ENCODE assay signal across 8 cellular contexts in the genomic region with DNA sequence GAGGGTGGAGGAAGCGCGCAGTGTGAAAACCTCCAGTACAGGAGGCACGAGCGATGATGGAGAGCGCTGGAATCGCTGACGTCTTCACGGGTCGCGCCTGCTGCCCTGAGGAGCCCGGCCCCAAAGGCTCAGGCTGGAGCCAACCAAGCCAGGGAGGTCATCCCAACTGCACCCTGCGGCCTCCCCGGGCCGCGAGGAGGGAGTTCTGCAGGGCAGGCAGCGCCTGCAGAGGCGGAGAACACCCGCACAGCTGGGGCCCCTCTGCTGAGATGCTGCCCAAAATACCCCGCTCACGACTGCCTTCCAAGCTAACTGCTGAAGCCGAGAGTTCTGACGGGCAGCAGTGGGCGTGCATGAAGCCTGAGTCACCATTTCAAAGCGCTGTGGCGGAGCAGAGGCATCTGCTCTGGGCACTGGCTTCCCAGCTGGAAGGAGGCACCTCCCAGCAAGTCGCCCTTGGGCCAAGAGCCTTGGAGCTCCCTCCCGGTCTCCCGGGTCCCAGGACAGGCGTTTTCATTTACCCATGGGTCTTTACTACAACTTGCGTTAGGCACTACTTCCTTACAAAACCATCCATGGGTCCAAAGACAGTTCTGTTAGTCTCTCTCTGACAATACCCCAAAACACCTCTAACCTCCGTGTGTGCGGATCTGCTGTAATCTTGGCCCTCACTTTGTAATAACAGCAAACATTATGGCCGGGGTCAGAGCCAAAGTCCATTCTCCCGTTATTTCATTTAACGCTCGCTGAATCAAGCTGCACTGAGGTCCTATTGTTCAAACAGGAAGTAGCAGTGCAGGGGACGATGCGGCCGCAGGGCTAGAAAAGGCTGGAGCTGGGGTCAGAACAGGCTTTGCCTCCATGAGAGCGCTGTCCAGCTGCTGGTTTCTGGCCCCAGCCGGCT.
DNase-seq lines count a peak whose midpoint lies in the region; ATAC-seq and TF ChIP-seq lines count a peak whose summit lies in the region.

No MANE protein-coding gene starts in this region.

- 5% methylated on average over 41 of the region's 41 CpGs for WGBS in right cardiac atrium
- WGBS in psoas muscle, 3 donors = 2 to 3% (median 3%) methylated on average over 41 of the region's 41 CpGs

- H3K9me3 ChIP-seq in right cardiac atrium (ENCODE audit: control insufficient read depth, low read length) (no peaks in the 10 kb centered on the region), psoas muscle (no peaks in the 10 kb centered on the region), uterus (no peaks in the 10 kb centered on the region)

- H3K4me1 ChIP-seq in right cardiac atrium (ENCODE audit: control insufficient read depth, insufficient read depth, low read length) (peaks cover 4% of the 10 kb centered on the region), psoas muscle (no peaks in the 10 kb centered on the region), uterus (no peaks in the 10 kb centered on the region)

- H3K27me3 ChIP-seq in right cardiac atrium (ENCODE audit: control insufficient read depth, insufficient read depth) (no peaks in the 10 kb centered on the region), psoas muscle (ENCODE audit: insufficient read depth in 3 of 3, low read length in 2 of 3) (peaks cover 0 to 40% (median 3%) of the 10 kb centered on the region in 3 donors), uterus (no peaks in the 10 kb centered on the region)

- peak; percentile 66 to 86 for ATAC-seq in right cardiac atrium
- ATAC-seq in psoas muscle = peak; percentile 23 to 75 (median 48)
- no peak for ATAC-seq in HG02885 (IDR thresholded peaks at IDR 0.05; ENCODE audit: poor library complexity, unreplicated experiment)

- no peak overlapping the region for H3K27ac ChIP-seq in right cardiac atrium (ENCODE audit: low read length)
- no peak overlapping the region for H3K27ac ChIP-seq in psoas muscle
- no peak overlapping the region for H3K27ac ChIP-seq in uterus

- no peak for TF ChIP-seq POLR2A in uterus (IDR thresholded peaks at IDR 0.05)

- DNase-seq in AG04449 (ENCODE audit: low read depth, low spot score) (peak; percentile 64), H4 (ENCODE audit: low spot score) (peak; percentile 69), SHP77 (lab: John Stamatoyannopoulos, UW) (peak; percentile 61 to 82), amniotic epithelial cell (ENCODE audit: low read depth) (peak; percentile 79), right cardiac atrium (peak; percentile 64 to 70 (median 67)), psoas muscle (peak in 1 of 2 donors; percentile 39), uterus (peak in 1 of 2 donors; percentile 28)

- peak overlapping the region; percentile 48 for H3K4me3 ChIP-seq in AG04449 (ENCODE audit: low read depth, low read length)
- peak overlapping the region; percentile 28 for H3K4me3 ChIP-seq in right cardiac atrium (ENCODE audit: low read length)
- peak overlapping the region; percentile 39 for H3K4me3 ChIP-seq in psoas muscle
- peak overlapping the region; percentile 5 to 15 for H3K4me3 ChIP-seq in uterus

- POLR2A ChIA-PET in AG04449 (lab: Yijun Ruan, JAX) = no interaction called here

- CTCF ChIA-PET in AG04449 (lab: Yijun Ruan, JAX) = interaction anchor here (0.8 to 3.1 kb wide), 6 partner anchors 13 to 94 kb away, joined by 3 to 8 read pairs (median 3); no protein-coding TSS in a partner anchor

- intact Hi-C loops in right cardiac atrium (cut with DNase I) = no loop called here
- intact Hi-C loops in psoas muscle (cut with DNase I) = no loop called here
- intact Hi-C loops in uterus (cut with DNase I; ENCODE audit: low total_unique reads) = no loop called here

- H3K36me3 ChIP-seq in psoas muscle (ENCODE audit: insufficient read depth in 1 of 2, low read depth in 1 of 2) (no peaks in the 10 kb centered on the region), uterus (no peaks in the 10 kb centered on the region)

- no peak for TF ChIP-seq CTCF in AG04449 (IDR thresholded peaks at IDR 0.05; ENCODE audit: insufficient read depth, low read length, missing control alignments)
- TF ChIP-seq CTCF in psoas muscle (IDR thresholded peaks at IDR 0.05) = no peak
- TF ChIP-seq CTCF in uterus (IDR thresholded peaks at IDR 0.05) = no peak
